In the genomic region with DNA sequence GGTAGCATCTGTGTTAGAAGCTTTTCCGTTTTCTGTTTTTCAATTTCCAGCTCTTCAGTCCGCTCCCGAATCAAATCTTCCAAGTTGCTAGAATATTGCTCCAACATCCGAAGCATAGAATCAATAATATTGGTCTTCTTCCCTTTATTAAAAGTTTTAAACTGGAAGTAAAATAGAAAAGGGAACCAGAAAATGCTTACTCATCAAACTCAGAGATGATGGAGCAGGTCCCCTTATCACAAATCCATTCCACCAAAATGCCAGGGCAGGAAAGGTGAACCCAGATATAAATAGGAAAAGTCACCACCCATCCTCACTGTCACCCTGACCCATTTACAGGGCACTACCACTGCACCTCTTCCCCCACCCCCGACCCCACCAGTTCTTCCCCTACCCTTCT, we compare ENCODE assay signal across 28 cellular contexts.
"Had no signal": no experiment of that assay in that cellular context is flagged by ENCODE, and none has a peak within 500 bp of the region (broad histone marks: within the 10 kb centered on the region; RNA-seq: fewer than 3 reads in every experiment).

No MANE protein-coding gene starts in this region.

- H3K27ac ChIP-seq: epithelial cell of prostate, esophagus squamous epithelium, gastrocnemius medialis, heart right ventricle, left lung, lower lobe of right lung had no signal

- DNase-seq: cortex of kidney; effector CD8-positive, alpha-beta T cell; effector memory CD8-positive, alpha-beta T cell; erythroblast; esophagus squamous epithelium; foreskin fibroblast; foreskin melanocyte; gastrocnemius medialis; glutamatergic neuron; head of caudate nucleus; heart right ventricle; hippocampal formation; left cardiac atrium; left lung; left ventricle myocardium superior; lower lobe of right lung; mesenchymal stem cell; mucosa of descending colon; naive B cell; naive thymus-derived CD8-positive, alpha-beta T cell had no signal

- H3K36me3 ChIP-seq: esophagus squamous epithelium, gastrocnemius medialis, heart right ventricle, left lung, lower lobe of right lung had no signal

- H3K4me1 Mint-ChIP-seq: naive B cell; naive thymus-derived CD8-positive, alpha-beta T cell had no signal

- H3K4me3 ChIP-seq: esophagus squamous epithelium, gastrocnemius medialis, heart right ventricle, left lung, lower lobe of right lung, mucosa of descending colon had no signal

- H3K4me1 ChIP-seq: esophagus squamous epithelium, gastrocnemius medialis, heart right ventricle, left lung, lower lobe of right lung had no signal

- H3K9me3 Mint-ChIP-seq: dendritic cell treated with granulocyte-macrophage colony-stimulating factor and Interleukin-4, amounts not matched to agents 40 ng/mL and 50 ng/mL, for 4 days; effector memory CD8-positive, alpha-beta T cell; endodermal cell; mesothelial cell of epicardium; naive thymus-derived CD8-positive, alpha-beta T cell had no signal

- H3K4me3 Mint-ChIP-seq: dendritic cell treated with granulocyte-macrophage colony-stimulating factor and Interleukin-4, amounts not matched to agents 40 ng/mL and 50 ng/mL, for 4 days; effector memory CD8-positive, alpha-beta T cell; endodermal cell; mesothelial cell of epicardium; naive B cell; naive thymus-derived CD8-positive, alpha-beta T cell had no signal

- H3K9me3 ChIP-seq: esophagus squamous epithelium, gastrocnemius medialis, heart right ventricle, left lung, lower lobe of right lung, mucosa of descending colon had no signal

- H3K27ac Mint-ChIP-seq: dendritic cell treated with granulocyte-macrophage colony-stimulating factor and Interleukin-4, amounts not matched to agents 40 ng/mL and 50 ng/mL, for 4 days; effector memory CD8-positive, alpha-beta T cell; endodermal cell; mesothelial cell of epicardium; naive B cell; naive thymus-derived CD8-positive, alpha-beta T cell had no signal

- ATAC-seq: effector memory CD8-positive, alpha-beta T cell; esophagus mucosa; gastrocnemius medialis; heart right ventricle; left cardiac atrium; left lung; left ventricle myocardium superior; lower lobe of right lung; mucosa of descending colon; naive thymus-derived CD8-positive, alpha-beta T cell had no signal

- FAIRE-seq: endometrium, islet of Langerhans, keratinocyte had no signal

- H3K36me3 Mint-ChIP-seq: mesothelial cell of epicardium; naive B cell; naive thymus-derived CD8-positive, alpha-beta T cell had no signal
